In genomic region chr10:48751730-48752129, GRCh38 we compare ENCODE assay signal across 20 cellular contexts.
"Had no signal": no experiment of that assay in that cellular context is flagged by ENCODE, and none has a peak within 500 bp of the region (broad histone marks: within the 10 kb centered on the region; RNA-seq: fewer than 3 reads in every experiment).

No MANE protein-coding gene starts in this region.

- H3K36me3 Mint-ChIP-seq: immature natural killer cell had no signal

- H3K4me3 ChIP-seq: dorsolateral prefrontal cortex, esophagus squamous epithelium, gastroesophageal sphincter, left lung, lower lobe of right lung, sigmoid colon, skin epidermis had no signal

- H3K4me3 Mint-ChIP-seq: immature natural killer cell; naive thymus-derived CD4-positive, alpha-beta T cell; nephron progenitor cell had no signal

- H3K4me1 ChIP-seq: esophagus squamous epithelium, gastroesophageal sphincter, left lung, sigmoid colon had no signal

- H3K9me3 ChIP-seq: esophagus squamous epithelium, gastroesophageal sphincter, lower lobe of right lung, sigmoid colon had no signal

- H3K27ac Mint-ChIP-seq: immature natural killer cell; naive thymus-derived CD4-positive, alpha-beta T cell; nephron progenitor cell had no signal

- H3K27ac ChIP-seq: dorsolateral prefrontal cortex, epithelial cell of prostate, esophagus squamous epithelium, gastroesophageal sphincter, left lung, lower lobe of right lung, sigmoid colon, skin epidermis had no signal

- H3K36me3 ChIP-seq: esophagus squamous epithelium, gastroesophageal sphincter, left lung, lower lobe of right lung, sigmoid colon had no signal

- H3K4me1 Mint-ChIP-seq: immature natural killer cell; naive thymus-derived CD4-positive, alpha-beta T cell; nephron progenitor cell had no signal

- ATAC-seq: gastroesophageal sphincter; left lung; lower lobe of right lung; naive thymus-derived CD4-positive, alpha-beta T cell had no signal

- DNase-seq: cortex of kidney; dorsolateral prefrontal cortex; effector memory CD4-positive, alpha-beta T cell; esophagus squamous epithelium; foreskin fibroblast; immature natural killer cell; left lung; lower lobe of right lung; mesenchymal stem cell; midbrain; naive thymus-derived CD4-positive, alpha-beta T cell; nephron progenitor cell; sigmoid colon; stimulated activated CD4-positive, alpha-beta T cell treated with anti-CD3 and anti-CD28 coated beads, Interleukin-2, amount 100 ng/mL, for 24 hours; stimulated activated CD4-positive, alpha-beta T cell treated with anti-CD3 and anti-CD28 coated beads, Interleukin-4, amount 100 ng/mL, for 4 hours; stimulated activated naive CD4-positive, alpha-beta T cell treated with Interleukin-2 at 50 U/mL for 16 hours; trophoblast cell had no signal

- H3K27me3 ChIP-seq: dorsolateral prefrontal cortex, esophagus squamous epithelium, gastroesophageal sphincter, left lung, sigmoid colon had no signal
